Comparison of ENCODE assay signal across 1 cellular context in genomic region chr4:125314676-125315570, GRCh38.
TF ChIP-seq lines count a peak whose summit lies in the region.

TSS of gene FAT4 (plus strand) at chr4:125314955. CDS start at chr4:125316412, 1,457 bp downstream.

TF ChIP-seq in HEK293, 187 proteins besides CTCF, POLR2A, EP300 and RAD21 (continued from another document and continues in another):
- TF ChIP-seq ZNF362 (tag by site-specific recombination; IDR thresholded peaks at IDR 0.05), result peak; percentile 68; the same call in 1 of the 2 replicates
- TF ChIP-seq, protein P1, sequence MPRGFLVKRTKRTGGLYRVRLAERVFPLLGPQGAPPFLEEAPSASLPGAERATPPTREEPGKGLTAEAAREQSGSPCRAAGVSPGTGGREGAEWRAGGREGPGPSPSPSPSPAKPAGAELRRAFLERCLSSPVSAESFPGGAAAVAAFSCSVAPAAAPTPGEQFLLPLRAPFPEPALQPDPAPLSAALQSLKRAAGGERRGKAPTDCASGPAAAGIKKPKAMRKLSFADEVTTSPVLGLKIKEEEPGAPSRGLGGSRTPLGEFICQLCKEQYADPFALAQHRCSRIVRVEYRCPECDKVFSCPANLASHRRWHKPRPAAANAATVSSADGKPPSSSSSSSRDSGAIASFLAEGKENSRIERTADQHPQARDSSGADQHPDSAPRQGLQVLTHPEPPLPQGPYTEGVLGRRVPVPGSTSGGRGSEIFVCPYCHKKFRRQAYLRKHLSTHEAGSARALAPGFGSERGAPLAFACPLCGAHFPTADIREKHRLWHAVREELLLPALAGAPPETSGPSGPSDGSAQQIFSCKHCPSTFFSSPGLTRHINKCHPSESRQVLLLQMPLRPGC (tag by site-specific recombination; IDR thresholded peaks at IDR 0.05), result peak; percentile 85; the same call in 1 of the 2 replicates
- peak; percentile 68; the same call in 1 of the 2 replicates for TF ChIP-seq ZBTB6 (tag by site-specific recombination; IDR thresholded peaks at IDR 0.05)
- peak; percentile 89; the same call in 1 of the 2 replicates for TF ChIP-seq ZNF391 (tag by site-specific recombination; IDR thresholded peaks at IDR 0.05; ENCODE audit: borderline replicate concordance, low read depth)
- TF ChIP-seq ZNF2 (tag by site-specific recombination; IDR thresholded peaks at IDR 0.05), result no peak; the same call in 1 of the 2 replicates
- TF ChIP-seq ZNF777 (tag by site-specific recombination; IDR thresholded peaks at IDR 0.05; ENCODE audit: borderline replicate concordance), result peak; percentile 80
- TF ChIP-seq ZNF394 (tag by site-specific recombination; IDR thresholded peaks at IDR 0.05; ENCODE audit: borderline replicate concordance), result peak; percentile 71; the same call in 1 of the 2 replicates
- no peak for TF ChIP-seq KLF10 (tag by site-specific recombination; IDR thresholded peaks at IDR 0.05)
- TF ChIP-seq, protein P2, sequence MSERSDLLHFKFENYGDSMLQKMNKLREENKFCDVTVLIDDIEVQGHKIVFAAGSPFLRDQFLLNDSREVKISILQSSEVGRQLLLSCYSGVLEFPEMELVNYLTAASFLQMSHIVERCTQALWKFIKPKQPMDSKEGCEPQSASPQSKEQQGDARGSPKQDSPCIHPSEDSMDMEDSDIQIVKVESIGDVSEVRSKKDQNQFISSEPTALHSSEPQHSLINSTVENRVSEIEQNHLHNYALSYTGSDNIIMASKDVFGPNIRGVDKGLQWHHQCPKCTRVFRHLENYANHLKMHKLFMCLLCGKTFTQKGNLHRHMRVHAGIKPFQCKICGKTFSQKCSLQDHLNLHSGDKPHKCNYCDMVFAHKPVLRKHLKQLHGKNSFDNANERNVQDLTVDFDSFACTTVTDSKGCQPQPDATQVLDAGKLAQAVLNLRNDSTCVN (tag by site-specific recombination; optimal IDR thresholded peaks at IDR 0.05), result peak; percentile 96
- TF ChIP-seq, protein P3, sequence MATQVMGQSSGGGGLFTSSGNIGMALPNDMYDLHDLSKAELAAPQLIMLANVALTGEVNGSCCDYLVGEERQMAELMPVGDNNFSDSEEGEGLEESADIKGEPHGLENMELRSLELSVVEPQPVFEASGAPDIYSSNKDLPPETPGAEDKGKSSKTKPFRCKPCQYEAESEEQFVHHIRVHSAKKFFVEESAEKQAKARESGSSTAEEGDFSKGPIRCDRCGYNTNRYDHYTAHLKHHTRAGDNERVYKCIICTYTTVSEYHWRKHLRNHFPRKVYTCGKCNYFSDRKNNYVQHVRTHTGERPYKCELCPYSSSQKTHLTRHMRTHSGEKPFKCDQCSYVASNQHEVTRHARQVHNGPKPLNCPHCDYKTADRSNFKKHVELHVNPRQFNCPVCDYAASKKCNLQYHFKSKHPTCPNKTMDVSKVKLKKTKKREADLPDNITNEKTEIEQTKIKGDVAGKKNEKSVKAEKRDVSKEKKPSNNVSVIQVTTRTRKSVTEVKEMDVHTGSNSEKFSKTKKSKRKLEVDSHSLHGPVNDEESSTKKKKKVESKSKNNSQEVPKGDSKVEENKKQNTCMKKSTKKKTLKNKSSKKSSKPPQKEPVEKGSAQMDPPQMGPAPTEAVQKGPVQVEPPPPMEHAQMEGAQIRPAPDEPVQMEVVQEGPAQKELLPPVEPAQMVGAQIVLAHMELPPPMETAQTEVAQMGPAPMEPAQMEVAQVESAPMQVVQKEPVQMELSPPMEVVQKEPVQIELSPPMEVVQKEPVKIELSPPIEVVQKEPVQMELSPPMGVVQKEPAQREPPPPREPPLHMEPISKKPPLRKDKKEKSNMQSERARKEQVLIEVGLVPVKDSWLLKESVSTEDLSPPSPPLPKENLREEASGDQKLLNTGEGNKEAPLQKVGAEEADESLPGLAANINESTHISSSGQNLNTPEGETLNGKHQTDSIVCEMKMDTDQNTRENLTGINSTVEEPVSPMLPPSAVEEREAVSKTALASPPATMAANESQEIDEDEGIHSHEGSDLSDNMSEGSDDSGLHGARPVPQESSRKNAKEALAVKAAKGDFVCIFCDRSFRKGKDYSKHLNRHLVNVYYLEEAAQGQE (tag by site-specific recombination; IDR thresholded peaks at IDR 0.05), result peak; percentile 64
- peak; percentile 82 for TF ChIP-seq ZNF366 (tag by site-specific recombination; conservative IDR thresholded peaks at IDR 0.05)
- TF ChIP-seq ZNF768 (tag by site-specific recombination; IDR thresholded peaks at IDR 0.05), result no peak; the same call in 1 of the 2 replicates
- peak; percentile 99 for TF ChIP-seq ZNF341 (tag by site-specific recombination; IDR thresholded peaks at IDR 0.05; ENCODE audit: low read depth)
- peak; percentile 71; the same call in 1 of the 2 replicates for TF ChIP-seq KLF7 (tag by site-specific recombination; IDR thresholded peaks at IDR 0.05; ENCODE audit: borderline replicate concordance)
- TF ChIP-seq, protein P4, sequence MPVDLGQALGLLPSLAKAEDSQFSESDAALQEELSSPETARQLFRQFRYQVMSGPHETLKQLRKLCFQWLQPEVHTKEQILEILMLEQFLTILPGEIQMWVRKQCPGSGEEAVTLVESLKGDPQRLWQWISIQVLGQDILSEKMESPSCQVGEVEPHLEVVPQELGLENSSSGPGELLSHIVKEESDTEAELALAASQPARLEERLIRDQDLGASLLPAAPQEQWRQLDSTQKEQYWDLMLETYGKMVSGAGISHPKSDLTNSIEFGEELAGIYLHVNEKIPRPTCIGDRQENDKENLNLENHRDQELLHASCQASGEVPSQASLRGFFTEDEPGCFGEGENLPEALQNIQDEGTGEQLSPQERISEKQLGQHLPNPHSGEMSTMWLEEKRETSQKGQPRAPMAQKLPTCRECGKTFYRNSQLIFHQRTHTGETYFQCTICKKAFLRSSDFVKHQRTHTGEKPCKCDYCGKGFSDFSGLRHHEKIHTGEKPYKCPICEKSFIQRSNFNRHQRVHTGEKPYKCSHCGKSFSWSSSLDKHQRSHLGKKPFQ (tag by site-specific recombination; IDR thresholded peaks at IDR 0.05), result peak; percentile 40; the same call in 1 of the 2 replicates
- TF ChIP-seq ZNF585B (tag by site-specific recombination; IDR thresholded peaks at IDR 0.05), result no peak
- TF ChIP-seq ZNF202 (tag by site-specific recombination; IDR thresholded peaks at IDR 0.05; ENCODE audit: borderline replicate concordance), result no peak
- TF ChIP-seq, protein P5, sequence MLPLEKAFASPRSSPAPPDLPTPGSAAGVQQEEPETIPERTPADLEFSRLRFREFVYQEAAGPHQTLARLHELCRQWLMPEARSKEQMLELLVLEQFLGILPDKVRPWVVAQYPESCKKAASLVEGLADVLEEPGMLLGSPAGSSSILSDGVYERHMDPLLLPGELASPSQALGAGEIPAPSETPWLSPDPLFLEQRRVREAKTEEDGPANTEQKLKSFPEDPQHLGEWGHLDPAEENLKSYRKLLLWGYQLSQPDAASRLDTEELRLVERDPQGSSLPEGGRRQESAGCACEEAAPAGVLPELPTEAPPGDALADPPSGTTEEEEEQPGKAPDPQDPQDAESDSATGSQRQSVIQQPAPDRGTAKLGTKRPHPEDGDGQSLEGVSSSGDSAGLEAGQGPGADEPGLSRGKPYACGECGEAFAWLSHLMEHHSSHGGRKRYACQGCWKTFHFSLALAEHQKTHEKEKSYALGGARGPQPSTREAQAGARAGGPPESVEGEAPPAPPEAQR (tag by site-specific recombination; IDR thresholded peaks at IDR 0.05), result peak; percentile 86
- TF ChIP-seq ZNF501 (tag by site-specific recombination; IDR thresholded peaks at IDR 0.05), result peak; percentile 97
- TF ChIP-seq ZXDB (tag by site-specific recombination; IDR thresholded peaks at IDR 0.05), result peak; percentile 91; the same call in 1 of the 2 replicates
- TF ChIP-seq ZNF610 (tag by site-specific recombination; IDR thresholded peaks at IDR 0.05; ENCODE audit: borderline replicate concordance), result 0 out of 2 replicates have a peak, but pooled peaks have one; percentile 38
- 0 out of 2 replicates have a peak, but pooled peaks have one; percentile 22 for TF ChIP-seq ZNF561 (tag by site-specific recombination; IDR thresholded peaks at IDR 0.05; ENCODE audit: borderline replicate concordance)
- peak; percentile 80 for TF ChIP-seq GLIS2 (tag by site-specific recombination; IDR thresholded peaks at IDR 0.05)
- 0 out of 2 replicates have a peak, but pooled peaks have one; percentile 29 for TF ChIP-seq ZSCAN23 (tag by site-specific recombination; IDR thresholded peaks at IDR 0.05)
- TF ChIP-seq ZBTB7A (tag by site-specific recombination; IDR thresholded peaks at IDR 0.05; ENCODE audit: low read depth), result peak; percentile 86
- no peak for TF ChIP-seq SCRT2 (tag by site-specific recombination; IDR thresholded peaks at IDR 0.05)
- peak; percentile 77; the same call in 1 of the 2 replicates for TF ChIP-seq PRDM1 (tag by site-specific recombination; IDR thresholded peaks at IDR 0.05)
- TF ChIP-seq, protein P6, sequence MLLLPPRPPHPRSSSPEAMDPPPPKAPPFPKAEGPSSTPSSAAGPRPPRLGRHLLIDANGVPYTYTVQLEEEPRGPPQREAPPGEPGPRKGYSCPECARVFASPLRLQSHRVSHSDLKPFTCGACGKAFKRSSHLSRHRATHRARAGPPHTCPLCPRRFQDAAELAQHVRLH (tag by site-specific recombination; IDR thresholded peaks at IDR 0.05), result peak; percentile 77; the same call in 1 of the 2 replicates
- TF ChIP-seq, protein P7, sequence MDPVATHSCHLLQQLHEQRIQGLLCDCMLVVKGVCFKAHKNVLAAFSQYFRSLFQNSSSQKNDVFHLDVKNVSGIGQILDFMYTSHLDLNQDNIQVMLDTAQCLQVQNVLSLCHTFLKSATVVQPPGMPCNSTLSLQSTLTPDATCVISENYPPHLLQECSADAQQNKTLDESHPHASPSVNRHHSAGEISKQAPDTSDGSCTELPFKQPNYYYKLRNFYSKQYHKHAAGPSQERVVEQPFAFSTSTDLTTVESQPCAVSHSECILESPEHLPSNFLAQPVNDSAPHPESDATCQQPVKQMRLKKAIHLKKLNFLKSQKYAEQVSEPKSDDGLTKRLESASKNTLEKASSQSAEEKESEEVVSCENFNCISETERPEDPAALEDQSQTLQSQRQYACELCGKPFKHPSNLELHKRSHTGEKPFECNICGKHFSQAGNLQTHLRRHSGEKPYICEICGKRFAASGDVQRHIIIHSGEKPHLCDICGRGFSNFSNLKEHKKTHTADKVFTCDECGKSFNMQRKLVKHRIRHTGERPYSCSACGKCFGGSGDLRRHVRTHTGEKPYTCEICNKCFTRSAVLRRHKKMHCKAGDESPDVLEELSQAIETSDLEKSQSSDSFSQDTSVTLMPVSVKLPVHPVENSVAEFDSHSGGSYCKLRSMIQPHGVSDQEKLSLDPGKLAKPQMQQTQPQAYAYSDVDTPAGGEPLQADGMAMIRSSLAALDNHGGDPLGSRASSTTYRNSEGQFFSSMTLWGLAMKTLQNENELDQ (tag by site-specific recombination; IDR thresholded peaks at IDR 0.05; ENCODE audit: low read depth), result no peak
- TF ChIP-seq ZNF335 (tag by site-specific recombination; conservative IDR thresholded peaks at IDR 0.05), result peak; percentile 95
- peak; percentile 87 for TF ChIP-seq ZFHX2 (tag by site-specific recombination; conservative IDR thresholded peaks at IDR 0.05)
- TF ChIP-seq ZNF785 (tag by site-specific recombination; IDR thresholded peaks at IDR 0.05), result peak; percentile 85; the same call in 1 of the 2 replicates
- no peak for TF ChIP-seq ZNF211 (tag by site-specific recombination; IDR thresholded peaks at IDR 0.05; ENCODE audit: low read depth)
- TF ChIP-seq, protein P8, sequence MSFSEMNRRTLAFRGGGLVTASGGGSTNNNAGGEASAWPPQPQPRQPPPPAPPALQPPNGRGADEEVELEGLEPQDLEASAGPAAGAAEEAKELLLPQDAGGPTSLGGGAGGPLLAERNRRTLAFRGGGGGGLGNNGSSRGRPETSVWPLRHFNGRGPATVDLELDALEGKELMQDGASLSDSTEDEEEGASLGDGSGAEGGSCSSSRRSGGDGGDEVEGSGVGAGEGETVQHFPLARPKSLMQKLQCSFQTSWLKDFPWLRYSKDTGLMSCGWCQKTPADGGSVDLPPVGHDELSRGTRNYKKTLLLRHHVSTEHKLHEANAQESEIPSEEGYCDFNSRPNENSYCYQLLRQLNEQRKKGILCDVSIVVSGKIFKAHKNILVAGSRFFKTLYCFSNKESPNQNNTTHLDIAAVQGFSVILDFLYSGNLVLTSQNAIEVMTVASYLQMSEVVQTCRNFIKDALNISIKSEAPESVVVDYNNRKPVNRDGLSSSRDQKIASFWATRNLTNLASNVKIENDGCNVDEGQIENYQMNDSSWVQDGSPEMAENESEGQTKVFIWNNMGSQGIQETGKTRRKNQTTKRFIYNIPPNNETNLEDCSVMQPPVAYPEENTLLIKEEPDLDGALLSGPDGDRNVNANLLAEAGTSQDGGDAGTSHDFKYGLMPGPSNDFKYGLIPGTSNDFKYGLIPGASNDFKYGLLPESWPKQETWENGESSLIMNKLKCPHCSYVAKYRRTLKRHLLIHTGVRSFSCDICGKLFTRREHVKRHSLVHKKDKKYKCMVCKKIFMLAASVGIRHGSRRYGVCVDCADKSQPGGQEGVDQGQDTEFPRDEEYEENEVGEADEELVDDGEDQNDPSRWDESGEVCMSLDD (tag by site-specific recombination; IDR thresholded peaks at IDR 0.05), result peak; percentile 94
- TF ChIP-seq ZBTB21 (tag by site-specific recombination; IDR thresholded peaks at IDR 0.05), result peak; percentile 53
- TF ChIP-seq REPIN1 (tag by site-specific recombination; IDR thresholded peaks at IDR 0.05; ENCODE audit: low read depth), result 0 out of 2 replicates have a peak, but pooled peaks have one; percentile 62
- TF ChIP-seq ZSCAN5A (tag by site-specific recombination; IDR thresholded peaks at IDR 0.05), result peak; percentile 82; the same call in 1 of the 2 replicates
- peak; percentile 48; the same call in 1 of the 2 replicates for TF ChIP-seq KLF1 (tag by site-specific recombination; IDR thresholded peaks at IDR 0.05)
- peak; percentile 84 for TF ChIP-seq BCL11A (tag by site-specific recombination; IDR thresholded peaks at IDR 0.05; ENCODE audit: low read depth)
- TF ChIP-seq ZNF747 (tag by site-specific recombination; IDR thresholded peaks at IDR 0.05), result no peak
